ENCODE assay signal across 1 cellular context in the genomic region with DNA sequence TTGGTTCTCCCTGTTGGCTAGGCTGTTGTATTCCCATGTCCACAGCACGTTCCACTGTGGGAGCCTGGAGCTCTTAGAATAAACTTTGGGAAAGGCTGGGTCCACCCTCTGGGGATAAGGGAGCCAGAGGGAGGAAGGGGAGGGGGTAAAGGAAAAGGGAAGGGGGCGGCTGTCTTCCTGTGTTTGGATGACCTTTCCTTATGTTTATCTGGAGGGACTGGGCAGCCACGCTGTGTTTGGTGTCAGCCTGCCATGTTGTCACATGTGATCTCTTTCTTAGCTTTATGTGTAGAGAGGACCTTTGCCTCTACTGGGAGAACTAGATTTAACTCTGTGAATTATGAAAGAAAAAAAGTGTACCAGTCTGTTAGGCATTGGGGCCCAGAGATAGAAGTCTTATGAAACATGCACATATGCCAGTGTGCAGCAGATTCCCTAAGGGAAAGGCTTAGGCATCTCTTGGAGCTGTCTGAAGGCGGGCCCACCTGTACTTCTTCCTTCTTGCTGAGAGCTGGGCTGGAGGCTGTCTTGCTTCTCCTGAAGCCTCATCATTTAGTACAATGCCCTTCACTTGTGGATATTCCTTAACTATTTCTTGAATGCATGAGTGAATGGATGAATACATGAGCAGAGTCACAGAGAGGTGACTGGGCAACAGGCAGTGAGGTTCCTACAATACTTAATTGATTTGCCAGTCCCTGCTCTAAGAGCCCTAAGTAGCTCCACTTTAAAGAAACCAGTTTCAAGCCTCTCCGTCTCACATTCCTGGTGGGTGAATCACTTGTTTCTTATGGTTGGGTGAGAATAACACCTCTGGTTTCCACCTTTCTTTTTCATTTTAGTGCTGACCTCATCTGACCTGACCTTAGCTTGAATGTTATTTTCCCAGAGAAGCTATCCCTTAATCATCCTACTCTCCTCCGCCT.
TF ChIP-seq lines count a peak whose summit lies in the region.

No MANE protein-coding gene starts in this region.

TF ChIP-seq in WTC11, 78 proteins besides CTCF, POLR2A, EP300 and RAD21 (continued from another document):
- TF ChIP-seq USF2 (CRISPR knock-in tag; IDR thresholded peaks at IDR 0.05) (no peak), GABPB1 (CRISPR knock-in tag; IDR thresholded peaks at IDR 0.05) (no peak), ZNF263 (CRISPR knock-in tag; IDR thresholded peaks at IDR 0.05; ENCODE audit: low read depth) (no peak), GTF2I (CRISPR knock-in tag; conservative IDR thresholded peaks at IDR 0.05) (no peak), ZBTB21 (CRISPR knock-in tag; IDR thresholded peaks at IDR 0.05; ENCODE audit: borderline replicate concordance) (no peak), CREB1 (CRISPR knock-in tag; IDR thresholded peaks at IDR 0.05) (no peak), EMX1 (CRISPR knock-in tag; IDR thresholded peaks at IDR 0.05) (no peak), ZNF671 (CRISPR knock-in tag; IDR thresholded peaks at IDR 0.05) (no peak), TEAD4 (CRISPR knock-in tag; IDR thresholded peaks at IDR 0.05) (no peak)
- TF ChIP-seq, protein P1, sequence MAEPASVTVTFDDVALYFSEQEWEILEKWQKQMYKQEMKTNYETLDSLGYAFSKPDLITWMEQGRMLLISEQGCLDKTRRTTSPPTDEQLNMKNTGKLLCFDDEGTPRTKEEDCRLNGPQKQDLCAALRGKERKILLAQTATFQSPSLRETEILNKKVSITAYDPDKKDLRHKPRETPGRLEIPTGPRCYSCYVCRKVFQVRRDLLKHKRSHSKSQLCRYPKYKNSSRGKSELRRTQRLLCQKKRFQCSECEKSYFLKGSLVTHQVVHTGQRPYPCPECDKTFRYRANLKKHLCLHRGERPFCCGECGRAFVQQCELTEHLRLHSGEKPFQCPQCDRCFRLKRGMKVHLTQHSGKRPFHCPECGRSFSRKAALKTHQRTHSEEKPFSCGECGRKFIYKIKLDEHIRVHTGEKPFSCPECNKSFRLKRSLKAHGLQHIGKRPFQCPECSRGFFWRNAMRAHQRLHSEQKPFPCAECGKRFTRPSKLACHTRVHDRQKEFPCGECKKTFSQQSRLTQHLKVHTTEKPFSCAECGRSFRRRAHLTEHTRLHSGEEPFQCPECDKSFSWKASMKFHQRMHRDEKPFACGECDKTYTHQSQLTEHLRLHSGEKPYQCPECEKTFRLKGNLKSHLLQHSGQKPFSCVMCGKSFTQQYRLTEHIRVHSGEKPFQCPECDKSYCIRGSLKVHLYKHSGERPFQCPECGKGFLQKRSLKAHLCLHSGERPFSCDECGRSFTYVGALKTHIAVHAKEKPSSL (CRISPR knock-in tag; conservative IDR thresholded peaks at IDR 0.05) = no peak
- TF ChIP-seq, protein P2, sequence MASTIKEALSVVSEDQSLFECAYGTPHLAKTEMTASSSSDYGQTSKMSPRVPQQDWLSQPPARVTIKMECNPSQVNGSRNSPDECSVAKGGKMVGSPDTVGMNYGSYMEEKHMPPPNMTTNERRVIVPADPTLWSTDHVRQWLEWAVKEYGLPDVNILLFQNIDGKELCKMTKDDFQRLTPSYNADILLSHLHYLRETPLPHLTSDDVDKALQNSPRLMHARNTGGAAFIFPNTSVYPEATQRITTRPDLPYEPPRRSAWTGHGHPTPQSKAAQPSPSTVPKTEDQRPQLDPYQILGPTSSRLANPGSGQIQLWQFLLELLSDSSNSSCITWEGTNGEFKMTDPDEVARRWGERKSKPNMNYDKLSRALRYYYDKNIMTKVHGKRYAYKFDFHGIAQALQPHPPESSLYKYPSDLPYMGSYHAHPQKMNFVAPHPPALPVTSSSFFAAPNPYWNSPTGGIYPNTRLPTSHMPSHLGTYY (CRISPR knock-in tag; IDR thresholded peaks at IDR 0.05) = no peak
- TF ChIP-seq, protein P3, sequence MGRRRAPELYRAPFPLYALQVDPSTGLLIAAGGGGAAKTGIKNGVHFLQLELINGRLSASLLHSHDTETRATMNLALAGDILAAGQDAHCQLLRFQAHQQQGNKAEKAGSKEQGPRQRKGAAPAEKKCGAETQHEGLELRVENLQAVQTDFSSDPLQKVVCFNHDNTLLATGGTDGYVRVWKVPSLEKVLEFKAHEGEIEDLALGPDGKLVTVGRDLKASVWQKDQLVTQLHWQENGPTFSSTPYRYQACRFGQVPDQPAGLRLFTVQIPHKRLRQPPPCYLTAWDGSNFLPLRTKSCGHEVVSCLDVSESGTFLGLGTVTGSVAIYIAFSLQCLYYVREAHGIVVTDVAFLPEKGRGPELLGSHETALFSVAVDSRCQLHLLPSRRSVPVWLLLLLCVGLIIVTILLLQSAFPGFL (CRISPR knock-in tag; IDR thresholded peaks at IDR 0.05; ENCODE audit: borderline replicate concordance) = no peak
- TF ChIP-seq, protein P4, sequence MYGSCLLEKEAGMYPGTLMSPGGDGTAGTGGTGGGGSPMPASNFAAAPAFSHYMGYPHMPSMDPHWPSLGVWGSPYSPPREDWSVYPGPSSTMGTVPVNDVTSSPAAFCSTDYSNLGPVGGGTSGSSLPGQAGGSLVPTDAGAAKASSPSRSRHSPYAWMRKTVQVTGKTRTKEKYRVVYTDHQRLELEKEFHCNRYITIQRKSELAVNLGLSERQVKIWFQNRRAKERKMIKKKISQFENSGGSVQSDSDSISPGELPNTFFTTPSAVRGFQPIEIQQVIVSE (CRISPR knock-in tag; IDR thresholded peaks at IDR 0.05; ENCODE audit: borderline replicate concordance) = no peak
- TF ChIP-seq, protein P5, sequence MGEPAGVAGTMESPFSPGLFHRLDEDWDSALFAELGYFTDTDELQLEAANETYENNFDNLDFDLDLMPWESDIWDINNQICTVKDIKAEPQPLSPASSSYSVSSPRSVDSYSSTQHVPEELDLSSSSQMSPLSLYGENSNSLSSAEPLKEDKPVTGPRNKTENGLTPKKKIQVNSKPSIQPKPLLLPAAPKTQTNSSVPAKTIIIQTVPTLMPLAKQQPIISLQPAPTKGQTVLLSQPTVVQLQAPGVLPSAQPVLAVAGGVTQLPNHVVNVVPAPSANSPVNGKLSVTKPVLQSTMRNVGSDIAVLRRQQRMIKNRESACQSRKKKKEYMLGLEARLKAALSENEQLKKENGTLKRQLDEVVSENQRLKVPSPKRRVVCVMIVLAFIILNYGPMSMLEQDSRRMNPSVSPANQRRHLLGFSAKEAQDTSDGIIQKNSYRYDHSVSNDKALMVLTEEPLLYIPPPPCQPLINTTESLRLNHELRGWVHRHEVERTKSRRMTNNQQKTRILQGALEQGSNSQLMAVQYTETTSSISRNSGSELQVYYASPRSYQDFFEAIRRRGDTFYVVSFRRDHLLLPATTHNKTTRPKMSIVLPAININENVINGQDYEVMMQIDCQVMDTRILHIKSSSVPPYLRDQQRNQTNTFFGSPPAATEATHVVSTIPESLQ (CRISPR knock-in tag; IDR thresholded peaks at IDR 0.05) = no peak
- TF ChIP-seq, protein P6, sequence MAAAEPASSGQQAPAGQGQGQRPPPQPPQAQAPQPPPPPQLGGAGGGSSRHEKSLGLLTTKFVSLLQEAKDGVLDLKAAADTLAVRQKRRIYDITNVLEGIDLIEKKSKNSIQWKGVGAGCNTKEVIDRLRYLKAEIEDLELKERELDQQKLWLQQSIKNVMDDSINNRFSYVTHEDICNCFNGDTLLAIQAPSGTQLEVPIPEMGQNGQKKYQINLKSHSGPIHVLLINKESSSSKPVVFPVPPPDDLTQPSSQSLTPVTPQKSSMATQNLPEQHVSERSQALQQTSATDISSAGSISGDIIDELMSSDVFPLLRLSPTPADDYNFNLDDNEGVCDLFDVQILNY (CRISPR knock-in tag; IDR thresholded peaks at IDR 0.05) = no peak
TF ChIP-seq in WTC11: peak in this region for 0.
